Comparison of ENCODE assay signal across 34 cellular contexts in genomic region chr15:88976656-88977055, GRCh38.
"Had no signal": no experiment of that assay in that cellular context is flagged by ENCODE, and none has a peak within 500 bp of the region (broad histone marks: within the 10 kb centered on the region; RNA-seq: fewer than 3 reads in every experiment).

No MANE protein-coding gene starts in this region.

- H3K4me1 ChIP-seq: adrenal gland, body of pancreas, breast epithelium had no signal

- H3K4me3 ChIP-seq: adrenal gland, body of pancreas, breast epithelium had no signal

- DNase-seq: activated B cell treated with CpG ODN at 0.5 μM for 24 hours; activated CD4-positive, alpha-beta memory T cell treated with anti-CD3 and anti-CD28 coated beads for 36 hours; activated CD4-positive, alpha-beta T cell treated with anti-CD3 and anti-CD28 coated beads for 4 hours; activated CD4-positive, alpha-beta T cell treated with anti-CD3 and anti-CD28 coated beads, Interleukin-2, amount 10 ng/mL, durations not matched to agents 24 days and 14 days; activated CD4-positive, alpha-beta T cell treated with anti-CD3 and anti-CD28 coated beads, Interleukin-2, amount 50 U/mL, for 1 hour; activated CD4-positive, alpha-beta T cell treated with anti-CD3 and anti-CD28 coated beads, Interleukin-2, amount 50 U/mL, for 4 hours; activated CD4-positive, CD25-positive, alpha-beta regulatory T cell treated with anti-CD3 and anti-CD28 coated beads, Interleukin-2, amount 50 U/mL, for 72 hours; activated CD8-positive, alpha-beta memory T cell treated with anti-CD3 and anti-CD28 coated beads, Interleukin-2, amount 50 U/mL, for 4 hours; activated CD8-positive, alpha-beta T cell treated with anti-CD3 and anti-CD28 coated beads for 36 hours; activated effector memory CD4-positive, alpha-beta T cell treated with anti-CD3 and anti-CD28 coated beads, Interleukin-2, amount 50 U/mL, for 16 hours; activated gamma-delta T cell treated with Interleukin-2 at 50 U/mL for 16 hours; activated naive CD4-positive, alpha-beta T cell; activated naive CD4-positive, alpha-beta T cell treated with anti-CD3 and anti-CD28 coated beads for 36 hours; activated naive CD4-positive, alpha-beta T cell treated with anti-CD3 and anti-CD28 coated beads, Interleukin-2, amount 50 U/mL, for 16 hours; activated naive CD8-positive, alpha-beta T cell treated with anti-CD3 and anti-CD28 coated beads for 36 hours; activated T-cell treated with anti-CD3 and anti-CD28 coated beads for 4 hours; activated T-cell treated with anti-CD3 and anti-CD28 coated beads, Interleukin-2, amount 50 U/mL, for 1 hour; activated T-cell treated with anti-CD3 and anti-CD28 coated beads, Interleukin-2, amount 50 U/mL, for 4 hours; activated T-cell treated with anti-CD3 and anti-CD28 coated beads, Interleukin-2, amount 50 U/mL, for 72 hours; adrenal gland; amniotic stem cell; aorta; body of pancreas; brain microvascular endothelial cell; central memory CD4-positive, alpha-beta T cell; T-helper 1 cell; T-helper 2 cell; T-helper 9 cell had no signal

- H3K27me3 ChIP-seq: adrenal gland, body of pancreas, brain microvascular endothelial cell, breast epithelium had no signal

- ATAC-seq: activated CD8-positive, alpha-beta T cell treated with anti-CD3 and anti-CD28 coated beads for 36 hours; activated naive CD4-positive, alpha-beta T cell treated with anti-CD3 and anti-CD28 coated beads, Interleukin-2, amount 50 U/mL, for 72 hours; activated T-cell treated with anti-CD3 and anti-CD28 coated beads, Interleukin-2, amount 50 U/mL, for 4 hours; activated T-cell treated with anti-CD3 and anti-CD28 coated beads, Interleukin-2, amount 50 U/mL, for 72 hours; activated T-helper 17 cell treated with anti-CD3 and anti-CD28 coated beads, Interleukin-2, amount 50 U/mL, for 72 hours; body of pancreas had no signal

- H3K27ac ChIP-seq: adrenal gland, body of pancreas, brain microvascular endothelial cell, breast epithelium, VCaP had no signal

- H3K36me3 ChIP-seq: adrenal gland, brain microvascular endothelial cell, breast epithelium had no signal

- FAIRE-seq: astrocyte, TTC549 had no signal

- H3K9me3 ChIP-seq: adrenal gland, body of pancreas had no signal
